In the genomic region with DNA sequence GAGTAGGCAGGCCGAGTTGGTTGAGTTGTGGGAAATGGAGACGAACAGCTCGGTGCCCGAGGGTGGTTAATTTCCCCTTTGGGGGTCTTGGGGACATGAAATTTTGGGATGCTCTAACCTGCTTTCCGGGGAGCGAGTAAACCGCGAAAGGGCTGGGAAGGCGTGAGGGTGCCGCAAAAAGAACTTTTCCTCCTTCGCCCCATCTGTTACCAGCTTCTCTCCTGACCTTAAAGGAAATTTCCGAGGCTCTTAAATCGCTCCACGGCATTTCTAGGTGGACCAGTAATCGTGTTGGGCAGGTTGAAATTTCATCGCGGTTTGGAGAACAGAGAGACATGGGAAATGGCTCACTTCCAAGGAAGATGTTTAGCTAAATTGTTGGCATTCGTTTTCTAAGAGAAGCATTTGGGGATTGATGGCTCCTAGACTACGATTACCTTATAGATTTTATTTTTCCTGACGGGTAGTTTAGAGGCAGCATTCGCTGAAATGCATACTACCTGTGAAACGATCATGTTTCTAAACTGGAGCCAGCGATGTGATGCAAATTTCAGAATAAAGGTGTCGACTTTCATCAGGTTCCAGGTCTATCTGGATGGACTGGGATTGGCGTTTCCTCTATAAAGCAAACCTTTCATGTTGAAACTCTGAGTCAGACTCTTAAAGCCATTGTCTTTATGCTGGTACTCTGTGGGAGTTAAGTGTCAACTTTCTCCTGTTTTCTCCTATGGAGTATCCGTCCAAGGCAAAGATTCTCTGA, we compare ENCODE assay signal across 8 cellular contexts. TPM values are rescaled to one million over a fixed set of nuclear protein-coding genes. Genes with fewer than 3 reads are reported as not detected.
DNase-seq lines count a peak whose midpoint lies in the region; ATAC-seq, FAIRE-seq and TF ChIP-seq lines count a peak whose summit lies in the region.

No MANE protein-coding gene starts in this region.

- intact Hi-C loops in activated CD4-positive, alpha-beta T cell treated with anti-CD3 and anti-CD28 coated beads, Interleukin-2, amount 10 ng/mL, durations not matched to agents 24 days and 14 days (cut with micrococcal nuclease): loop anchor here (1.0 to 10.0 kb wide), 10 partner anchors 81 to 533 kb away; no protein-coding TSS in a partner anchor
- intact Hi-C loops in pancreas (cut with DNase I): loop anchor here in 1 of 3 donors (5.0 kb wide), 1 partner anchor 431 kb away; no protein-coding TSS in a partner anchor

- peak; percentile 70 for DNase-seq in activated CD4-positive, alpha-beta T cell treated with anti-CD3 and anti-CD28 coated beads, Interleukin-2, amount 10 ng/mL, durations not matched to agents 24 days and 14 days
- no peak for DNase-seq in activated CD4-positive, alpha-beta T cell treated with anti-CD3 and anti-CD28 coated beads, Interleukin-2, amount 50 U/mL, for 48 hours
- peak; percentile 49 for DNase-seq in NCI-H2029 (lab: John Stamatoyannopoulos, UW)
- no peak for DNase-seq in activated CD8-positive, alpha-beta T cell treated with anti-CD3 and anti-CD28 coated beads, Interleukin-2, amount 10 ng/mL, durations not matched to agents 7 days and 5 days
- DNase-seq in globus pallidus (ENCODE audit: low spot score): peak; percentile 39
- peak in 1 of 6 donors; percentile 9 for DNase-seq in pancreas
- no peak for DNase-seq in middle frontal gyrus (ENCODE audit: extremely low spot score, low spot score)

- FAIRE-seq in pancreas (lab: Jason Lieb, UNC): no peak

- WGBS in pancreas, 2 donors: 0 to 1% methylated on average over 26 of the region's 26 CpGs

- no peaks in the 10 kb centered on the region for H3K27me3 ChIP-seq in pancreas

- no peaks in the 10 kb centered on the region for H3K36me3 ChIP-seq in pancreas

- peak overlapping the region; percentile 78 to 97 (median 88) for H3K4me3 ChIP-seq in pancreas

- peak overlapping the region; percentile 94 to 98 (median 95) for H3K27ac ChIP-seq in pancreas

- ATAC-seq in activated CD8-positive, alpha-beta T cell treated with anti-CD3 and anti-CD28 coated beads, Interleukin-2, amount 10 ng/mL, durations not matched to agents 7 days and 5 days: no peak
- peak in 2 of 4 donors; percentile 4 to 5 for ATAC-seq in pancreas
- no peak for ATAC-seq in HG03135 (IDR thresholded peaks at IDR 0.05; ENCODE audit: unreplicated experiment)

- no peaks in the 10 kb centered on the region for H3K27me3 Mint-ChIP-seq in activated CD4-positive, alpha-beta T cell treated with anti-CD3 and anti-CD28 coated beads, Interleukin-2, amount 10 ng/mL, durations not matched to agents 24 days and 14 days
- no peaks in the 10 kb centered on the region for H3K27me3 Mint-ChIP-seq in activated CD8-positive, alpha-beta T cell treated with anti-CD3 and anti-CD28 coated beads, Interleukin-2, amount 10 ng/mL, durations not matched to agents 7 days and 5 days (ENCODE audit: low read depth)

- peaks cover 52% of the 10 kb centered on the region for H3K4me1 Mint-ChIP-seq in activated CD4-positive, alpha-beta T cell treated with anti-CD3 and anti-CD28 coated beads, Interleukin-2, amount 10 ng/mL, durations not matched to agents 24 days and 14 days
- peaks cover 55% of the 10 kb centered on the region for H3K4me1 Mint-ChIP-seq in activated CD8-positive, alpha-beta T cell treated with anti-CD3 and anti-CD28 coated beads, Interleukin-2, amount 10 ng/mL, durations not matched to agents 7 days and 5 days (ENCODE audit: low read depth)

- POLR2A ChIA-PET in activated CD8-positive, alpha-beta T cell treated with anti-CD3 and anti-CD28 coated beads, Interleukin-2, amount 10 ng/mL, durations not matched to agents 7 days and 5 days (lab: Charles Lee): interaction anchor here (0.6 to 3.3 kb wide), 26 partner anchors 32 to 1117 kb away, joined by 3 to 49 read pairs (median 4); no protein-coding TSS in a partner anchor

- peak overlapping the region; percentile 96 for H3K4me3 Mint-ChIP-seq in activated CD4-positive, alpha-beta T cell treated with anti-CD3 and anti-CD28 coated beads, Interleukin-2, amount 10 ng/mL, durations not matched to agents 24 days and 14 days
- H3K4me3 Mint-ChIP-seq in activated CD8-positive, alpha-beta T cell treated with anti-CD3 and anti-CD28 coated beads, Interleukin-2, amount 10 ng/mL, durations not matched to agents 7 days and 5 days: peak overlapping the region; percentile 89

- no peak for TF ChIP-seq CTCF in pancreas (IDR thresholded peaks at IDR 0.05)

- H3K4me1 ChIP-seq in pancreas: peaks cover 0 to 14% (median 6%) of the 10 kb centered on the region in 3 donors

- no peaks in the 10 kb centered on the region for H3K9me3 ChIP-seq in pancreas

- peak overlapping the region; percentile 94 for H3K27ac Mint-ChIP-seq in activated CD4-positive, alpha-beta T cell treated with anti-CD3 and anti-CD28 coated beads, Interleukin-2, amount 10 ng/mL, durations not matched to agents 24 days and 14 days
- peak overlapping the region; percentile 86 for H3K27ac Mint-ChIP-seq in activated CD8-positive, alpha-beta T cell treated with anti-CD3 and anti-CD28 coated beads, Interleukin-2, amount 10 ng/mL, durations not matched to agents 7 days and 5 days

- H3K36me3 Mint-ChIP-seq in activated CD4-positive, alpha-beta T cell treated with anti-CD3 and anti-CD28 coated beads, Interleukin-2, amount 10 ng/mL, durations not matched to agents 24 days and 14 days (ENCODE audit: low read depth): peaks cover 21% of the 10 kb centered on the region
- peaks cover 15% of the 10 kb centered on the region for H3K36me3 Mint-ChIP-seq in activated CD8-positive, alpha-beta T cell treated with anti-CD3 and anti-CD28 coated beads, Interleukin-2, amount 10 ng/mL, durations not matched to agents 7 days and 5 days (ENCODE audit: low read depth)

- CTCF ChIA-PET in activated CD8-positive, alpha-beta T cell treated with anti-CD3 and anti-CD28 coated beads, Interleukin-2, amount 10 ng/mL, durations not matched to agents 7 days and 5 days (lab: Charles Lee): interaction anchor here (0.7 to 8.2 kb wide), 29 partner anchors 8 to 431 kb away, joined by 3 to 150 read pairs (median 4); no protein-coding TSS in a partner anchor

- no peaks in the 10 kb centered on the region for H3K9me3 Mint-ChIP-seq in activated CD4-positive, alpha-beta T cell treated with anti-CD3 and anti-CD28 coated beads, Interleukin-2, amount 10 ng/mL, durations not matched to agents 24 days and 14 days
- H3K9me3 Mint-ChIP-seq in activated CD8-positive, alpha-beta T cell treated with anti-CD3 and anti-CD28 coated beads, Interleukin-2, amount 10 ng/mL, durations not matched to agents 7 days and 5 days (ENCODE audit: insufficient read depth): no peaks in the 10 kb centered on the region

RNA-seq across cellular contexts. Expression of a gene that starts 1.5 kb away (rescaled TPM):
- 69.7 and 72.6 TPM in 2 replicates for total RNA-seq in activated CD4-positive, alpha-beta T cell treated with anti-CD3 and anti-CD28 coated beads, Interleukin-2, amount 10 ng/mL, durations not matched to agents 24 days and 14 days
- 10 to 100 TPM; 49.6 to 52.6 TPM for total RNA-seq in activated CD8-positive, alpha-beta T cell treated with anti-CD3 and anti-CD28 coated beads, Interleukin-2, amount 10 ng/mL, durations not matched to agents 7 days and 5 days
- total RNA-seq in pancreas: 10 to 100 TPM; 21.3 to 39.7 (median 23.8) TPM
- polyA plus RNA-seq in pancreas: 10 to 100 TPM; 24.7 to 24.8 TPM

Comparison
In these comparisons a context has a peak if more than half of its experiments do, and no peak if none do; other contexts are left out.
1. DNase-seq: peak in activated CD4-positive, alpha-beta T cell treated with anti-CD3 and anti-CD28 coated beads, Interleukin-2, amount 10 ng/mL, durations not matched to agents 24 days and 14 days (single experiment), NCI-H2029 (single experiment) and globus pallidus (single experiment); none in activated CD4-positive, alpha-beta T cell treated with anti-CD3 and anti-CD28 coated beads, Interleukin-2, amount 50 U/mL, for 48 hours (0 of 2), activated CD8-positive, alpha-beta T cell treated with anti-CD3 and anti-CD28 coated beads, Interleukin-2, amount 10 ng/mL, durations not matched to agents 7 days and 5 days (single experiment) and middle frontal gyrus (single experiment).